Comparison of ENCODE assay signal across 10 cellular contexts in the genomic region with DNA sequence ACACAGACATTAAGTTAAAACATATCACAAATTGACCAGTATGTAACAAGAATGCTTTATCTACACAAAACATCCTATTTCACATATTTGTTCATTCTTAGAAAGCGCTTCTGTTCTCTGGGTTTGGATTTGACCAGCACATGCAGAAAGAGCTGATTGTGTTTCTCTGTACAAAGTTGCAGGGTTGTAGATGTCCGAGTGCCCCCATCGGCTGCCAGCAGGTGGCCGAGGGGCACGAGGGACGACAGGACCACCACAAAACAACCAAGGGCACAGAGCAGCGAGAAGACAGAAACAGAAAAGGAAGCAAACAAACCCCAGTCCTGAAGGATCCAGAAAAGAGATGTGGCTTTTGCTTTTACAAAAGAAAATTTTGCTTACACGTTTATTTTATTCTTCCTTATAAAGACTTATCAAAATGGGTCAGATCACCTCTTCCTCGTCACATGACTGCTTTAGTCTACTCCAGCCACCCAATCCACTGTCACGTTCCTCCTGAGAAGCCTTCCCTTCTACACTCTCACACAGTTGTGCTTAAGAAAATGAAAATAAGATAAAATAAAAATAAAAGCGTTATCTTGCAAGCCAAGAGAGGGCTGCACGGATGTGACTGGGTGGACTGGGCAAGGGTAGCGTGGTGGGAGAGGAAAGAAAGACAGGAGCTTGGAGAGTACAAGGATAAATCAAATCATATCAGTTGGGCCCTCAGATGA. TPM values are rescaled to one million over a fixed set of nuclear protein-coding genes. Genes with fewer than 3 reads are reported as not detected.
DNase-seq lines count a peak whose midpoint lies in the region; ATAC-seq and TF ChIP-seq lines count a peak whose summit lies in the region.
"Had no signal": no experiment of that assay in that cellular context is flagged by ENCODE, and none has a peak within 500 bp of the region (broad histone marks: within the 10 kb centered on the region; RNA-seq: fewer than 3 reads in every experiment).

No MANE protein-coding gene starts in this region.

- no peaks in the 10 kb centered on the region for H3K36me3 ChIP-seq in colonic mucosa
- H3K36me3 ChIP-seq in skeletal muscle satellite cell (ENCODE audit: insufficient read depth, low read length): no peaks in the 10 kb centered on the region
- H3K36me3 ChIP-seq in sigmoid colon: no peaks in the 10 kb centered on the region
- no peaks in the 10 kb centered on the region for H3K36me3 ChIP-seq in tibial nerve

- no peaks in the 10 kb centered on the region for H3K36me3 Mint-ChIP-seq in activated CD4-positive, alpha-beta T cell treated with anti-CD3 and anti-CD28 coated beads for 36 hours (ENCODE audit: low read depth)

- no peak for TF ChIP-seq CTCF in colonic mucosa (IDR thresholded peaks at IDR 0.05)
- TF ChIP-seq CTCF in sigmoid colon (IDR thresholded peaks at IDR 0.05): no peak
- no peak for TF ChIP-seq CTCF in tibial nerve (IDR thresholded peaks at IDR 0.05)

- H3K27me3 ChIP-seq in colonic mucosa (peaks cover 62% of the 10 kb centered on the region), skeletal muscle satellite cell (ENCODE audit: control insufficient read depth, insufficient read depth, low read length) (peaks cover 94% of the 10 kb centered on the region), sigmoid colon (peaks cover 58 to 100% (median 81%) of the 10 kb centered on the region in 3 donors), tibial nerve (peaks cover 9 to 92% of the 10 kb centered on the region in 2 donors)

- H3K27me3 Mint-ChIP-seq in activated CD4-positive, alpha-beta T cell treated with anti-CD3 and anti-CD28 coated beads for 36 hours: peaks cover 75% of the 10 kb centered on the region

- H3K9me3 ChIP-seq in colonic mucosa (no peaks in the 10 kb centered on the region), skeletal muscle satellite cell (replicated peaks; ENCODE audit: low read length) (no peaks in the 10 kb centered on the region), sigmoid colon (no peaks in the 10 kb centered on the region), tibial nerve (peaks cover 0 to 10% (median 0%) of the 10 kb centered on the region in 4 donors)

- H3K27ac Mint-ChIP-seq in activated CD4-positive, alpha-beta T cell treated with anti-CD3 and anti-CD28 coated beads for 36 hours: no peak overlapping the region

- TF ChIP-seq POLR2A in sigmoid colon (IDR thresholded peaks at IDR 0.05) (no peak), tibial nerve (IDR thresholded peaks at IDR 0.05) (no peak)

- H3K27ac ChIP-seq in colonic mucosa: no peak overlapping the region
- no peak overlapping the region for H3K27ac ChIP-seq in sigmoid colon
- no peak overlapping the region for H3K27ac ChIP-seq in tibial nerve

- TF ChIP-seq EP300 in sigmoid colon (IDR thresholded peaks at IDR 0.05) (no peak), tibial nerve (IDR thresholded peaks at IDR 0.05) (no peak)

- DNase-seq in activated CD4-positive, alpha-beta T cell treated with anti-CD3 and anti-CD28 coated beads for 36 hours: no peak
- DNase-seq in activated CD4-positive, alpha-beta T cell treated with anti-CD3 and anti-CD28 coated beads, Interleukin-2, amount 50 U/mL, for 4 hours: no peak
- DNase-seq in NCI-H2196 treated with DMSO at 0.1 percent for 48 hours (lab: John Stamatoyannopoulos, UW; ENCODE audit: unreplicated experiment): peak; percentile 38
- DNase-seq in colonic mucosa: no peak
- no peak for DNase-seq in effector CD8-positive, alpha-beta T cell (lab: John Stamatoyannopoulos, UW)
- no peak for DNase-seq in sigmoid colon
- no peak for DNase-seq in tibial nerve (ENCODE audit: low spot score in 2 of 2)
- DNase-seq: activated gamma-delta T cell had no signal

- 9 to 11% methylated on average over 13 of the region's 13 CpGs for WGBS in sigmoid colon, 2 donors
- WGBS in tibial nerve, 2 donors: 12 to 13% methylated on average over 13 of the region's 13 CpGs

- peaks cover 26% of the 10 kb centered on the region for H3K4me1 Mint-ChIP-seq in activated CD4-positive, alpha-beta T cell treated with anti-CD3 and anti-CD28 coated beads for 36 hours

- intact Hi-C loops in activated CD4-positive, alpha-beta T cell treated with anti-CD3 and anti-CD28 coated beads for 36 hours (cut with DNase I, micrococcal nuclease): no loop called here
- intact Hi-C loops in colonic mucosa (cut with DNase I) (no loop called here), sigmoid colon (cut with DNase I) (no loop called here)

- H3K9me3 Mint-ChIP-seq in activated CD4-positive, alpha-beta T cell treated with anti-CD3 and anti-CD28 coated beads for 36 hours (ENCODE audit: low read depth): no peaks in the 10 kb centered on the region

- H3K4me1 ChIP-seq in colonic mucosa (peaks cover 6% of the 10 kb centered on the region), skeletal muscle satellite cell (ENCODE audit: control insufficient read depth, insufficient read depth, low read length) (peaks cover 12% of the 10 kb centered on the region), sigmoid colon (peaks cover 0 to 36% (median 22%) of the 10 kb centered on the region in 4 donors), tibial nerve (peaks cover 0 to 29% (median 19%) of the 10 kb centered on the region in 4 donors)

- ATAC-seq in activated CD4-positive, alpha-beta T cell treated with anti-CD3 and anti-CD28 coated beads for 36 hours: no peak

- POLR2A ChIA-PET in activated CD4-positive, alpha-beta T cell treated with anti-CD3 and anti-CD28 coated beads for 36 hours (lab: Charles Lee): no interaction called here

- H3K9ac ChIP-seq in colonic mucosa (ENCODE audit: low read depth in 2 of 2, low read length in 2 of 2) (no peak overlapping the region), skeletal muscle satellite cell (ENCODE audit: low read depth, low read length) (no peak overlapping the region)

- H3K4me3 Mint-ChIP-seq in activated CD4-positive, alpha-beta T cell treated with anti-CD3 and anti-CD28 coated beads for 36 hours: peak overlapping the region; percentile 74

- CTCF ChIA-PET in activated CD4-positive, alpha-beta T cell treated with anti-CD3 and anti-CD28 coated beads for 36 hours (lab: Charles Lee): interaction anchor here (0.6 kb wide), 1 partner anchor 30 kb away, joined by 3 read pairs; no protein-coding TSS in a partner anchor

- peak overlapping the region; percentile 91 for H3K4me2 ChIP-seq in skeletal muscle satellite cell (ENCODE audit: low read length)

- H3K4me3 ChIP-seq in colonic mucosa (peak overlapping the region; percentile 47), skeletal muscle satellite cell (ENCODE audit: low read length) (peak overlapping the region; percentile 73), sigmoid colon (peak overlapping the region in 2 of 4 donors; percentile 28 to 39), tibial nerve (peak overlapping the region in 2 of 4 donors; percentile 46 to 55)

RNA-seq across cellular contexts. Expression of gene OTP, which starts 9.5 kb away (rescaled TPM):
- total RNA-seq in activated CD4-positive, alpha-beta T cell treated with anti-CD3 and anti-CD28 coated beads for 36 hours: not detected
- not detected for total RNA-seq in colonic mucosa
- not detected in 2 replicates for total RNA-seq in skeletal muscle satellite cell (2012; rRNA removed)
- total RNA-seq in sigmoid colon: not detected
- polyA plus RNA-seq in sigmoid colon: not detected
- total RNA-seq in tibial nerve: not detected
- total RNA-seq: fibroblast of villous mesenchyme had no signal
